Comparison of ENCODE assay signal across 8 cellular contexts in the genomic region with DNA sequence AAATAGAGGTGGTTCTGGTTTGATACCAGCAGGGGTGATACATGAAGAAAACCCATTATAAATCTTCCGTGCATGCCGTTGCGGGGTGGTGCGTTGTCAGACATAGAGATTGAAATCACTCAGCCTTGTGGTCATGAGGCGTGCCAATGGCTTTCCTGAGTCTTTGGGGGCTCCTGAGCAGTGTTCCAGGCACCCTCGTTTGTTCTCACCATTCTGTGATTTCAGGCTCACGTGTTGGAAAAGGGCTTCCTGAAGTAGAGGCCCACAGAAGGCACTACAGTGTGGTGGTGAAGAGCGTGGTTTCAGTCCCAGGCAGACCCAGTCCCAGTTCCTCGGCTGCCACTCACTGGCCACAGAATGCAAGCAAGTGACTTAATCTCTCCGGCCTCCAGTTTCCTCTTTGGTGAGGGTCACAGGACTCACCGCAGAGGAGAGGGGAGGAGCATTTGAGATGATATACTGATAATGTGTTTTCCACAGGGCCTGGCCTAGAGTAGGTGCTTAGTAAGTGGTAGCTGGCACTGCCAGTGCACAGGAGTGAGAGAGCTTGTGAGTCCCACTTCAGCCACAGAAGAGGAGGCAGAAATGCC. TPM values are rescaled to one million over a fixed set of nuclear protein-coding genes. Genes with fewer than 3 reads are reported as not detected.
DNase-seq lines count a peak whose midpoint lies in the region; TF ChIP-seq lines count a peak whose summit lies in the region.

No MANE protein-coding gene starts in this region.

- peaks cover 4% of the 10 kb centered on the region; the same call in 1 of the 2 replicates for H3K27me3 Mint-ChIP-seq in H9 (ENCODE audit: low read depth)
- peaks cover 6% of the 10 kb centered on the region for H3K27me3 Mint-ChIP-seq in activated CD4-positive, alpha-beta T cell treated with anti-CD3 and anti-CD28 coated beads, Interleukin-2, amount 10 ng/mL, durations not matched to agents 24 days and 14 days

- no peak overlapping the region for H3K56ac ChIP-seq in H9 (ENCODE audit: insufficient read length, low read depth, low read length)

- intact Hi-C loops in activated CD4-positive, alpha-beta T cell treated with anti-CD3 and anti-CD28 coated beads, Interleukin-2, amount 10 ng/mL, durations not matched to agents 24 days and 14 days (cut with micrococcal nuclease) = loop anchor here (1.0 to 2.0 kb wide), 5 partner anchors 8 to 199 kb away; no protein-coding TSS in a partner anchor

- no peaks in the 10 kb centered on the region for H3K27me3 ChIP-seq in H9 (ENCODE audit: insufficient read depth, low read length)

- H3K4me3 Mint-ChIP-seq in H9 = no peak overlapping the region
- peak overlapping the region; percentile 60 for H3K4me3 Mint-ChIP-seq in activated CD4-positive, alpha-beta T cell treated with anti-CD3 and anti-CD28 coated beads, Interleukin-2, amount 10 ng/mL, durations not matched to agents 24 days and 14 days

- H3K79me2 ChIP-seq in H9 (ENCODE audit: insufficient read depth, low read length) = no peaks in the 10 kb centered on the region

- no peak overlapping the region for H2BK20ac ChIP-seq in H9 (ENCODE audit: low read depth, low read length, poor library complexity, severe bottlenecking)

- H2BK15ac ChIP-seq in H9 (ENCODE audit: low read depth, low read length) = no peak overlapping the region

- H2AK5ac ChIP-seq in H9 (ENCODE audit: insufficient read length, low read length) = no peak overlapping the region

- DNase-seq in H9 (peak; percentile 57), LoVo (ENCODE audit: low spot score) (peak; percentile 15), erythroblast (lab: John Stamatoyannopoulos, UW) (peak; percentile 79 to 85), pons (ENCODE audit: low spot score) (peak; percentile 84), COLO829 (ENCODE audit: low spot score) (no peak)
- peak; percentile 87 for DNase-seq in activated CD4-positive, alpha-beta T cell treated with anti-CD3 and anti-CD28 coated beads, Interleukin-2, amount 10 ng/mL, durations not matched to agents 24 days and 14 days
- no peak for DNase-seq in NK-92 treated with Interleukin-12 subunit alpha and Interleukin-12 subunit beta, amount 100 ng/mL, for 24 hours (lab: John Stamatoyannopoulos, UW)

- no peak overlapping the region for H3K18ac ChIP-seq in H9 (ENCODE audit: insufficient read length, low read depth, low read length)

- H3K4me1 Mint-ChIP-seq in H9 = 0 out of 4 replicates have a peak, but pooled peaks cover 2 to 3% of the 10 kb centered on the region in 2 experiments
- H3K4me1 Mint-ChIP-seq in activated CD4-positive, alpha-beta T cell treated with anti-CD3 and anti-CD28 coated beads, Interleukin-2, amount 10 ng/mL, durations not matched to agents 24 days and 14 days = peaks cover 25% of the 10 kb centered on the region

- no peak overlapping the region for H2BK12ac ChIP-seq in H9 (ENCODE audit: insufficient read length, low read depth, low read length)

- H4K91ac ChIP-seq in H9 (ENCODE audit: insufficient read length, low read depth, low read length) = no peak overlapping the region

- H3T11ph ChIP-seq in H9 (ENCODE audit: low read length) = no peak overlapping the region

- no peak overlapping the region for H4K5ac ChIP-seq in H9 (ENCODE audit: insufficient read length, low read depth, low read length)

- H2BK5ac ChIP-seq in H9 (ENCODE audit: insufficient read length, low read length) = no peak overlapping the region

- no peaks in the 10 kb centered on the region for H3K9me3 Mint-ChIP-seq in H9
- no peaks in the 10 kb centered on the region for H3K9me3 Mint-ChIP-seq in activated CD4-positive, alpha-beta T cell treated with anti-CD3 and anti-CD28 coated beads, Interleukin-2, amount 10 ng/mL, durations not matched to agents 24 days and 14 days

- no peaks in the 10 kb centered on the region for H4K20me1 ChIP-seq in H9 (ENCODE audit: control insufficient read depth, insufficient read depth, insufficient read length)

- no peaks in the 10 kb centered on the region for H3K23me2 ChIP-seq in H9 (ENCODE audit: insufficient read length, low read depth, low read length, poor library complexity, severe bottlenecking)

- no peak overlapping the region for H3K27ac Mint-ChIP-seq in H9
- H3K27ac Mint-ChIP-seq in activated CD4-positive, alpha-beta T cell treated with anti-CD3 and anti-CD28 coated beads, Interleukin-2, amount 10 ng/mL, durations not matched to agents 24 days and 14 days = peak overlapping the region; percentile 74

- no peak overlapping the region for H3K27ac ChIP-seq in H9 (ENCODE audit: insufficient read length, low read depth, low read length)

- no peaks in the 10 kb centered on the region for H3K4me1 ChIP-seq in H9 (ENCODE audit: insufficient read depth, low read length)

- no peak overlapping the region for H4K8ac ChIP-seq in H9 (replicated peaks; ENCODE audit: insufficient read length, low read depth, low read length)

- no peaks in the 10 kb centered on the region for H3K36me3 Mint-ChIP-seq in H9 (ENCODE audit: insufficient read depth in 1 of 3, low read depth in 3 of 3)
- H3K36me3 Mint-ChIP-seq in activated CD4-positive, alpha-beta T cell treated with anti-CD3 and anti-CD28 coated beads, Interleukin-2, amount 10 ng/mL, durations not matched to agents 24 days and 14 days (ENCODE audit: low read depth) = no peaks in the 10 kb centered on the region

- no peak overlapping the region for H3K23ac ChIP-seq in H9 (ENCODE audit: insufficient read length, low read depth, low read length)

- H2BK120ac ChIP-seq in H9 (ENCODE audit: low read depth, low read length, poor library complexity, severe bottlenecking) = no peak overlapping the region

- H3K79me1 ChIP-seq in H9 (ENCODE audit: insufficient read depth, low read depth, low read length, poor library complexity, severe bottlenecking) = no peaks in the 10 kb centered on the region

- TF ChIP-seq CTCF in GM12872 (IDR thresholded peaks at IDR 0.05; ENCODE audit: insufficient read depth, low read depth, low read length) (peak; percentile 58), H9 (conservative IDR thresholded peaks at IDR 0.05) (no peak)

- no peak overlapping the region for H3K4ac ChIP-seq in H9 (ENCODE audit: low read depth, low read length)

- no peak overlapping the region for H3K14ac ChIP-seq in H9 (ENCODE audit: insufficient read depth, low read length)

- no peak overlapping the region for H2AFZ ChIP-seq in H9 (ENCODE audit: low read length)

- WGBS in H9 (ENCODE audit: extremely low coverage, insufficient read length, low lambda C conversion rate) = no CpG with 5 or more reads among the region's 11 CpGs

- peak; percentile 30 for TF ChIP-seq POLR2A in erythroblast (IDR thresholded peaks at IDR 0.05; ENCODE audit: low read length)

- no peak overlapping the region for H3K9ac ChIP-seq in H9 (ENCODE audit: extremely low read depth, insufficient read length, low read length)

- H3K9me3 ChIP-seq in H9 (ENCODE audit: control insufficient read depth, low read depth, low read length) = no peaks in the 10 kb centered on the region

- H3K4me2 ChIP-seq in H9 (ENCODE audit: insufficient read depth, insufficient read length, low read length) = no peak overlapping the region

RNA-seq across cellular contexts. Expression of a gene that starts 20.5 kb away (rescaled TPM):
- 13.7 and 13.8 TPM in 2 replicates for total RNA-seq in H9 (2021)
- 13.5 and 17.3 TPM in 2 replicates for total RNA-seq in activated CD4-positive, alpha-beta T cell treated with anti-CD3 and anti-CD28 coated beads, Interleukin-2, amount 10 ng/mL, durations not matched to agents 24 days and 14 days

Comparison
In these comparisons a context has a peak if more than half of its experiments do, and no peak if none do; other contexts are left out.
1. DNase-seq: peak in H9 (single experiment), LoVo (single experiment), activated CD4-positive, alpha-beta T cell treated with anti-CD3 and anti-CD28 coated beads, Interleukin-2, amount 10 ng/mL, durations not matched to agents 24 days and 14 days (single experiment), erythroblast (2 of 2) and pons (single experiment); none in NK-92 treated with Interleukin-12 subunit alpha and Interleukin-12 subunit beta, amount 100 ng/mL, for 24 hours (single experiment) and COLO829 (single experiment).